In the genomic region with DNA sequence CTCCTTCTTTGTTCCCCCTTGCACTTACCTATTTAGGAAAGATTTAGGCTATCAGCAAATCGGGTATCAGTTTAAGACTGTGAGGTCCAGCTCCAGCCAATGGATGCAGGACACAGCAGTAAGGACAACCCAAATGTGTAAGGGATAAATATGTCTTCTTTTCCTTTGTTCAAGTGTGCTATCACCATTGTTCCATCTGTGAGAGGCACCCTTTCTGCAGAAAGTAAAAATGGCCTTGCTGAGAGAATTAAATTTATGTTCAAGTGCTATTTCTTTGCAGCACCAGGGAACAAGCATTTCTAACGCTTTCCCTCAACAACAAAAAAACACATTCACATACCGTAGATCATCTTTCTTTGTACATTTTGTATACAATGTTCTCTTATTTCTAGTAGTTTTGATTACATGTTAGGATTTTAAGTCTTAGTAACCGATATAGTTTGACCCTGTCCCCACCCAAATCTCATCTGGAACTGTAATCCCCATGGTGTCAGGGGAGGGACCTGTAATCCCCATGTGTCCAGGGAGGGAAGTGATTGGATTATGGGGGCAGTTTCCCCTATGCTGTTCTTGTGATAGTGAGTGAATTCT, we compare ENCODE assay signal across 6 cellular contexts. TPM values are rescaled to one million over a fixed set of nuclear protein-coding genes. Genes with fewer than 3 reads are reported as not detected.
"Had no signal": no experiment of that assay in that cellular context is flagged by ENCODE, and none has a peak within 500 bp of the region (broad histone marks: within the 10 kb centered on the region; RNA-seq: fewer than 3 reads in every experiment).

No MANE protein-coding gene starts in this region.

RNA-seq across cellular contexts. Expression of a gene that starts 49.3 kb away (rescaled TPM):
- total RNA-seq: LHCN-M2, PC-3, Peyer's patch, Right ventricle myocardium superior, SJSA1 had no signal
- polyA plus RNA-seq: SK-N-SH had no signal
